ENCODE assay signal across 14 cellular contexts in the genomic region with DNA sequence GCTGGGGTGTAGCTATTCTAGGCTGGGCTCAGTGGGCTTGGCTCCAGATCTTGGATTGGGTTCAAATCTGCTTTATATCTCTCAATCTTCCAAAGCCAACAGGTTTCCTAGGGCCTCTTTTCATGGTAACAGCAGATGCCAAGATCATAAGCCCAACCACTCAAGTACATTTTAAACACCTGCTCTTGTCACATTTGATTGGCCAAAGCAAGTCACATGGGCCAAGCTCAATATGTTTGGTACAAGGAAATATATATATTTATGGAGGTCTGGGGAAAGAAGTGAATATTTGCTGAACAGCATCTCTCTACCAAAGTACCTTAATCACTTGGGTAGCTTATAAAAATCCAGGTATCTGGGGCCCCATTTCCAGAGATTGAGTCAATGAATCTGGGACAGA.
"Had no signal": no experiment of that assay in that cellular context is flagged by ENCODE, and none has a peak within 500 bp of the region (broad histone marks: within the 10 kb centered on the region; RNA-seq: fewer than 3 reads in every experiment).

No MANE protein-coding gene starts in this region.

- H2AFZ ChIP-seq: neural progenitor cell had no signal

- H3K27me3 ChIP-seq: esophagus squamous epithelium, neural progenitor cell, pancreas had no signal

- H3K27ac ChIP-seq: esophagus squamous epithelium, neural progenitor cell, pancreas, VCaP had no signal

- H3K4me3 ChIP-seq: esophagus squamous epithelium, lung, neural progenitor cell, pancreas had no signal

- FAIRE-seq: endometrium, pancreas had no signal

- H3K4me2 ChIP-seq: neural progenitor cell had no signal

- H3K9ac ChIP-seq: neural progenitor cell had no signal

- H3K36me3 ChIP-seq: neural progenitor cell had no signal

- DNase-seq: activated CD4-positive, alpha-beta memory T cell treated with anti-CD3 and anti-CD28 coated beads, Interleukin-2, amount 10 ng/mL, durations not matched to agents 7 days and 5 days; activated naive CD8-positive, alpha-beta T cell treated with anti-CD3 and anti-CD28 coated beads, Interleukin-2, amount 10 ng/mL, durations not matched to agents 7 days and 5 days; esophagus squamous epithelium; foreskin fibroblast; glutamatergic neuron; left colon; midbrain; pancreas; stimulated activated CD4-positive, alpha-beta T cell treated with anti-CD3 and anti-CD28 coated beads, Interleukin-2, amount 100 ng/mL, for 48 hours; stimulated activated naive CD4-positive, alpha-beta T cell treated with Interleukin-2 at 50 U/mL for 16 hours had no signal

- ATAC-seq: left colon, pancreas had no signal

- H3K4me1 ChIP-seq: neural progenitor cell, pancreas had no signal

- H3K9me3 ChIP-seq: esophagus squamous epithelium, pancreas had no signal
